In genomic region chr15:90934949-90935751, GRCh38 we compare ENCODE assay signal across 1 cellular context.
TF ChIP-seq lines count a peak whose summit lies in the region.

UNC45A (plus strand) TSS chr15:90935285; CDS start chr15:90935325, 40 bp downstream.

TF ChIP-seq in SK-N-SH, 30 proteins besides CTCF, POLR2A, EP300 and RAD21 (continued from another document):
- TF ChIP-seq USF1 (IDR thresholded peaks at IDR 0.05; ENCODE audit: borderline replicate concordance, low read depth) (no peak), MEF2A (IDR thresholded peaks at IDR 0.05; ENCODE audit: borderline replicate concordance, low read depth) (no peak), IRF3 (IDR thresholded peaks at IDR 0.05; ENCODE audit: low read depth, low read length) (no peak), EZH2phosphoT487 (IDR thresholded peaks at IDR 0.05; ENCODE audit: borderline replicate concordance, low read depth) (no peak), MXI1 (IDR thresholded peaks at IDR 0.05; ENCODE audit: low read depth, low read length) (no peak)
